ENCODE assay signal across 18 cellular contexts in the genomic region with DNA sequence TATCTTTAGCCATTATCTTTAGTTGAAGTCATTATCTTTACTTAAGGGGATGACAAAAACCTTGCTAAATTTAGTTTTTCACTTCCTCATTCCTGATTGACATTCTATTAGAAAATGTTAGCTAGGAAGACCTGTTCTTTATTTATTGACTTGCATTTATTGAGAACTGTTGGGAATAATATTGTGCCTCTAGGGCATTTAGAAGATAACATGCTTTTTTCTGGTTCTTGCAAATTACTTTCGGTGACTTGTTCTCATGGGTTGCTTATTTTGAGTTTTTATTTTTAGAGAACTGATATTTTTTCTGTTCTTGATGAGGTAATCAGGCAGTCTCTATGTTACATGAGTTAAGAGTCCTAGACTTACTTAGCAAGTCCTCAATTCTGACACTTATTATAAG. TPM values are rescaled to one million over a fixed set of nuclear protein-coding genes. Genes with fewer than 3 reads are reported as not detected.
A peak's percentile ranks its signal among the peaks of the same experiment; 100 is the strongest.
DNase-seq lines count a peak whose midpoint lies in the region; ATAC-seq and TF ChIP-seq lines count a peak whose summit lies in the region.
"Had no signal": no experiment of that assay in that cellular context is flagged by ENCODE, and none has a peak within 500 bp of the region (broad histone marks: within the 10 kb centered on the region; RNA-seq: fewer than 3 reads in every experiment).

No MANE protein-coding gene starts in this region.

- TF ChIP-seq POLR2A in heart left ventricle (IDR thresholded peaks at IDR 0.05) (no peak), vagina (IDR thresholded peaks at IDR 0.05) (no peak)

- H3K4me3 Mint-ChIP-seq in activated CD4-positive, alpha-beta T cell treated with anti-CD3 and anti-CD28 coated beads for 36 hours = no peak overlapping the region
- H3K4me3 Mint-ChIP-seq: activated CD8-positive, alpha-beta T cell treated with anti-CD3 and anti-CD28 coated beads for 36 hours; T-helper 2 cell treated with Interferon-gamma antibody and Interleukin-4, amounts not matched to agents 5 μg/mL and 100 μg/mL, for 36 hours had no signal

- no peak overlapping the region for H3K9ac ChIP-seq in OCI-LY3 (ENCODE audit: low read length)
- H3K9ac ChIP-seq: SK-N-SH had no signal

- no peak for TF ChIP-seq CTCF in heart left ventricle (IDR thresholded peaks at IDR 0.05)
- TF ChIP-seq CTCF in OCI-LY3 (IDR thresholded peaks at IDR 0.05; ENCODE audit: low read depth, low read length) = no peak
- TF ChIP-seq CTCF in vagina (IDR thresholded peaks at IDR 0.05) = no peak

- peak overlapping the region in 7 of 12 donors; percentile 1 to 78 (median 56) for H3K27ac ChIP-seq in heart left ventricle
- H3K27ac ChIP-seq in OCI-LY3 (ENCODE audit: low read length) = 0 out of 2 replicates have a peak overlapping the region, but pooled peaks have one; percentile 1
- H3K27ac ChIP-seq in vagina = peak overlapping the region; percentile 61
- H3K27ac ChIP-seq: foreskin keratinocyte had no signal

- no peaks in the 10 kb centered on the region for H3K36me3 Mint-ChIP-seq in activated CD4-positive, alpha-beta T cell treated with anti-CD3 and anti-CD28 coated beads for 36 hours (ENCODE audit: low read depth)

- H3K9me3 Mint-ChIP-seq in activated CD4-positive, alpha-beta T cell treated with anti-CD3 and anti-CD28 coated beads for 36 hours (ENCODE audit: low read depth) = no peaks in the 10 kb centered on the region
- H3K9me3 Mint-ChIP-seq: activated CD8-positive, alpha-beta T cell treated with anti-CD3 and anti-CD28 coated beads for 36 hours; T-helper 2 cell treated with Interferon-gamma antibody and Interleukin-4, amounts not matched to agents 5 μg/mL and 100 μg/mL, for 36 hours had no signal

- peak overlapping the region; percentile 42 for H3K4me2 ChIP-seq in OCI-LY3 (ENCODE audit: low read length)
- H3K4me2 ChIP-seq: SK-N-SH had no signal

- H3K79me2 ChIP-seq in OCI-LY3 (ENCODE audit: low read length) = no peaks in the 10 kb centered on the region

- H3K4me1 ChIP-seq in heart left ventricle (peaks cover 0 to 59% (median 37%) of the 10 kb centered on the region in 12 donors), OCI-LY3 (ENCODE audit: low read length) (peaks cover 17% of the 10 kb centered on the region), vagina (peaks cover 19% of the 10 kb centered on the region)
- H3K4me1 ChIP-seq: foreskin keratinocyte had no signal

- H3K4me3 ChIP-seq in heart left ventricle = no peak overlapping the region
- H3K4me3 ChIP-seq in OCI-LY3 (ENCODE audit: low read length) = no peak overlapping the region
- H3K4me3 ChIP-seq in vagina = no peak overlapping the region

- intact Hi-C loops in heart left ventricle (cut with DNase I) (no loop called here), cardiac septum (cut with DNase I) (no loop called here), vagina (cut with DNase I) (no loop called here)
- intact Hi-C loops in activated CD4-positive, alpha-beta T cell treated with anti-CD3 and anti-CD28 coated beads for 36 hours (cut with DNase I, micrococcal nuclease) = no loop called here

- ATAC-seq in heart left ventricle = no peak
- peak; percentile 65 for ATAC-seq in HG02885 (IDR thresholded peaks at IDR 0.05; ENCODE audit: poor library complexity, unreplicated experiment)
- no peak for ATAC-seq in activated CD4-positive, alpha-beta T cell treated with anti-CD3 and anti-CD28 coated beads for 36 hours
- ATAC-seq in GM18861 (IDR thresholded peaks at IDR 0.05; ENCODE audit: unreplicated experiment) = no peak
- ATAC-seq: activated CD8-positive, alpha-beta T cell treated with anti-CD3 and anti-CD28 coated beads for 36 hours; foreskin keratinocyte had no signal

- H2AFZ ChIP-seq in OCI-LY3 (ENCODE audit: low read depth, low read length) = no peak overlapping the region

- H3K27ac Mint-ChIP-seq in activated CD4-positive, alpha-beta T cell treated with anti-CD3 and anti-CD28 coated beads for 36 hours = no peak overlapping the region
- H3K27ac Mint-ChIP-seq: activated CD8-positive, alpha-beta T cell treated with anti-CD3 and anti-CD28 coated beads for 36 hours; T-helper 2 cell treated with Interferon-gamma antibody and Interleukin-4, amounts not matched to agents 5 μg/mL and 100 μg/mL, for 36 hours had no signal

- H3K9me3 ChIP-seq in heart left ventricle (no peaks in the 10 kb centered on the region), OCI-LY3 (ENCODE audit: insufficient read depth, low read length) (no peaks in the 10 kb centered on the region), vagina (no peaks in the 10 kb centered on the region)
- H3K9me3 ChIP-seq: SK-N-SH had no signal

- H3K36me3 ChIP-seq in heart left ventricle = peaks cover 0 to 42% (median 4%) of the 10 kb centered on the region in 9 donors
- H3K36me3 ChIP-seq in OCI-LY3 (replicated peaks; ENCODE audit: low read depth, low read length) = no peaks in the 10 kb centered on the region
- no peaks in the 10 kb centered on the region for H3K36me3 ChIP-seq in vagina

- H4K20me1 ChIP-seq in OCI-LY3 (ENCODE audit: insufficient read depth, low read length) = no peaks in the 10 kb centered on the region

- H3K4me1 Mint-ChIP-seq in activated CD4-positive, alpha-beta T cell treated with anti-CD3 and anti-CD28 coated beads for 36 hours = no peaks in the 10 kb centered on the region

- 30 to 67% (median 42%) methylated on average over 1 of the region's 1 CpG for WGBS in heart left ventricle, 4 donors

- peaks cover 3% of the 10 kb centered on the region for H3K27me3 Mint-ChIP-seq in activated CD4-positive, alpha-beta T cell treated with anti-CD3 and anti-CD28 coated beads for 36 hours
- H3K27me3 Mint-ChIP-seq: activated CD8-positive, alpha-beta T cell treated with anti-CD3 and anti-CD28 coated beads for 36 hours had no signal

- POLR2A ChIA-PET in activated CD4-positive, alpha-beta T cell treated with anti-CD3 and anti-CD28 coated beads for 36 hours (lab: Charles Lee) = no interaction called here

- CTCF ChIA-PET in activated CD4-positive, alpha-beta T cell treated with anti-CD3 and anti-CD28 coated beads for 36 hours (lab: Charles Lee) = no interaction called here

- H3K27me3 ChIP-seq in heart left ventricle (no peaks in the 10 kb centered on the region), OCI-LY3 (ENCODE audit: low read depth, low read length) (peaks cover 16% of the 10 kb centered on the region; the same call in 1 of the 2 replicates), vagina (no peaks in the 10 kb centered on the region)
- H3K27me3 ChIP-seq: foreskin keratinocyte had no signal

- DNase-seq in heart left ventricle = no peak
- no peak for DNase-seq in cardiac septum (ENCODE audit: low spot score)
- DNase-seq in vagina (ENCODE audit: extremely low spot score in 2 of 2) = no peak
- no peak for DNase-seq in activated CD4-positive, alpha-beta T cell treated with anti-CD3 and anti-CD28 coated beads for 36 hours
- no peak for DNase-seq in NCI-H82 (lab: John Stamatoyannopoulos, UW)
- DNase-seq: activated CD8-positive, alpha-beta T cell treated with anti-CD3 and anti-CD28 coated beads for 36 hours; central memory CD4-positive, alpha-beta T cell; COR-L47; DND-41; foreskin keratinocyte; NCI-H2029; NCI-H345; SK-N-SH; stimulated activated CD4-positive, alpha-beta T cell treated with anti-CD3 and anti-CD28 coated beads, Interleukin-4, amount 100 ng/mL, for 24 hours had no signal

RNA-seq across cellular contexts. Expression of gene CTDSPL, which starts 48.3 kb away (rescaled TPM):
- total RNA-seq in heart left ventricle = 10 to 100 TPM; 26.3 to 54.6 (median 38.0) TPM
- polyA plus RNA-seq in heart left ventricle = 1 to 10 TPM; 9.2 to 9.9 TPM
- total RNA-seq in cardiac septum = 36.4 TPM
- 28.0 TPM for total RNA-seq in vagina
- total RNA-seq in activated CD4-positive, alpha-beta T cell treated with anti-CD3 and anti-CD28 coated beads for 36 hours = 1 to 10 TPM; 3.9 to 5.3 TPM

Comparison
In these comparisons a context has a peak if more than half of its experiments do, and no peak if none do; other contexts are left out.
1. H3K27ac ChIP-seq: peak in every context shown above with its lines; median percentile 61 in vagina; 56 in heart left ventricle; 1 in OCI-LY3.